ENCODE assay signal across 18 cellular contexts in genomic region chr1:2372551-2373490, GRCh38. TPM values are rescaled to one million over a fixed set of nuclear protein-coding genes. Genes with fewer than 3 reads are reported as not detected.
DNase-seq lines count a peak whose midpoint lies in the region; ATAC-seq, FAIRE-seq and TF ChIP-seq lines count a peak whose summit lies in the region.
"Had no signal": no experiment of that assay in that cellular context is flagged by ENCODE, and none has a peak within 500 bp of the region (broad histone marks: within the 10 kb centered on the region; RNA-seq: fewer than 3 reads in every experiment).

No MANE protein-coding gene starts in this region.

- TF ChIP-seq POLR2A in heart left ventricle (IDR thresholded peaks at IDR 0.05) (no peak), sigmoid colon (IDR thresholded peaks at IDR 0.05) (no peak)

- intact Hi-C loops in heart left ventricle (cut with DNase I) (no loop called here), sigmoid colon (cut with DNase I) (no loop called here)

- no peak overlapping the region for H3K27ac ChIP-seq in heart left ventricle
- H3K27ac ChIP-seq in sigmoid colon: no peak overlapping the region
- H3K27ac ChIP-seq: 22Rv1, ascending aorta, coronary artery, neutrophil had no signal

- no peaks in the 10 kb centered on the region for H3K27me3 ChIP-seq in heart left ventricle
- no peaks in the 10 kb centered on the region for H3K27me3 ChIP-seq in sigmoid colon
- H3K27me3 ChIP-seq: ascending aorta, neutrophil had no signal

- no peak overlapping the region for H3K27ac Mint-ChIP-seq in type B pancreatic cell
- H3K27ac Mint-ChIP-seq: activated T-helper 2 cell treated with anti-CD3 and anti-CD28 coated beads, Interferon-gamma antibody, Interleukin-2, Interleukin-4, amounts not matched to agents 10 μg/mL and 5 μg/mL and 100 μg/mL, durations not matched to agents 14 hours and 24 hours and 36 hours; immature natural killer cell; T-helper 1 cell treated with Interleukin-12 subunit alpha and Interleukin-12 subunit beta and Interleukin-4 antibody, amounts not matched to agents 30 μg/mL and 1 μg/mL, for 36 hours had no signal

- TF ChIP-seq CTCF in heart left ventricle (IDR thresholded peaks at IDR 0.05) (no peak), sigmoid colon (IDR thresholded peaks at IDR 0.05) (no peak), type B pancreatic cell (conservative IDR thresholded peaks at IDR 0.05) (no peak)

- no peaks in the 10 kb centered on the region for H3K9me3 Mint-ChIP-seq in type B pancreatic cell
- H3K9me3 Mint-ChIP-seq: activated T-helper 2 cell treated with anti-CD3 and anti-CD28 coated beads, Interferon-gamma antibody, Interleukin-2, Interleukin-4, amounts not matched to agents 10 μg/mL and 5 μg/mL and 100 μg/mL, durations not matched to agents 14 hours and 24 hours and 36 hours; immature natural killer cell; T-helper 1 cell treated with Interleukin-12 subunit alpha and Interleukin-12 subunit beta and Interleukin-4 antibody, amounts not matched to agents 30 μg/mL and 1 μg/mL, for 36 hours had no signal

- WGBS in heart left ventricle, 4 donors: 92 to 95% (median 94%) methylated on average over 27 to 36 of the region's 36 CpGs
- WGBS in sigmoid colon, 2 donors: 94 to 95% methylated on average over 36 of the region's 36 CpGs

- no peak overlapping the region for H3K4me3 Mint-ChIP-seq in type B pancreatic cell
- H3K4me3 Mint-ChIP-seq: immature natural killer cell; T-helper 1 cell treated with Interleukin-12 subunit alpha and Interleukin-12 subunit beta and Interleukin-4 antibody, amounts not matched to agents 30 μg/mL and 1 μg/mL, for 36 hours had no signal

- H3K4me3 ChIP-seq in heart left ventricle (no peak overlapping the region), sigmoid colon (no peak overlapping the region)
- H3K4me3 ChIP-seq: ascending aorta, coronary artery had no signal

- no peaks in the 10 kb centered on the region for H3K27me3 Mint-ChIP-seq in type B pancreatic cell

- H3K36me3 Mint-ChIP-seq in type B pancreatic cell: peaks cover 8% of the 10 kb centered on the region

- FAIRE-seq in RCC 7860 (lab: Jason Lieb, UNC): no peak

- H3K4me1 ChIP-seq in heart left ventricle (no peaks in the 10 kb centered on the region), sigmoid colon (no peaks in the 10 kb centered on the region)
- H3K4me1 ChIP-seq: ascending aorta had no signal

- TF ChIP-seq EP300 in sigmoid colon (IDR thresholded peaks at IDR 0.05): no peak

- no peaks in the 10 kb centered on the region for H3K9me3 ChIP-seq in heart left ventricle
- no peaks in the 10 kb centered on the region for H3K9me3 ChIP-seq in sigmoid colon
- H3K9me3 ChIP-seq: ascending aorta, neutrophil had no signal

- H3K36me3 ChIP-seq in heart left ventricle (peaks cover 0 to 14% (median 0%) of the 10 kb centered on the region in 9 donors), sigmoid colon (peaks cover 0 to 27% (median 2%) of the 10 kb centered on the region in 4 donors)
- H3K36me3 ChIP-seq: neutrophil had no signal

- peak; percentile 12 for DNase-seq in activated CD8-positive, alpha-beta memory T cell treated with anti-CD3 and anti-CD28 coated beads, Interleukin-2, amount 50 U/mL, for 4 hours
- no peak for DNase-seq in activated CD8-positive, alpha-beta memory T cell treated with anti-CD3 and anti-CD28 coated beads for 24 hours
- DNase-seq in RCC 7860 (ENCODE audit: low spot score): peak; percentile 18
- peak in 3 of 5 donors; percentile 17 to 51 (median 19) for DNase-seq in heart left ventricle
- peak; percentile 50 for DNase-seq in sigmoid colon
- DNase-seq in NCI-H2171 (lab: John Stamatoyannopoulos, UW): no peak
- no peak for DNase-seq in type B pancreatic cell (ENCODE audit: extremely low spot score, unreplicated experiment)
- no peak for DNase-seq in AG08396 (ENCODE audit: low spot score)
- DNase-seq: C1 segment of cervical spinal cord, immature natural killer cell, NCI-H1105 treated with DMSO at 0.1 percent for 48 hours, NCI-H82 had no signal

- ATAC-seq in heart left ventricle: no peak

- H3K4me1 Mint-ChIP-seq in type B pancreatic cell (ENCODE audit: unreplicated experiment): no peaks in the 10 kb centered on the region
- H3K4me1 Mint-ChIP-seq: immature natural killer cell had no signal

RNA-seq across cellular contexts. Expression of gene MORN1, which starts 18.5 kb away (rescaled TPM):
- total RNA-seq in heart left ventricle: 1 to 10 TPM; 2.4 to 8.2 (median 3.8) TPM
- 1 to 10 TPM; 2.2 to 4.0 TPM for polyA plus RNA-seq in heart left ventricle
- total RNA-seq in sigmoid colon: 1 to 10 TPM; 6.2 to 9.1 (median 6.7) TPM
- 1 to 10 TPM; 2.4 to 9.1 (median 2.5) TPM for polyA plus RNA-seq in sigmoid colon
- 17.7 and 27.5 TPM in 2 replicates for total RNA-seq in type B pancreatic cell (ENCODE audit: low replicate concordance)

RNA-seq across cellular contexts. Expression of gene RER1, which starts 18.8 kb away (rescaled TPM):
- 100 to 1,000 TPM in 3 of 9 donors, 10 to 100 TPM in 6; 47.1 to 124 (median 78.3) TPM for total RNA-seq in heart left ventricle
- polyA plus RNA-seq in heart left ventricle: 10 to 100 TPM; 43.3 to 92.4 TPM
- 10 to 100 TPM; 49.0 to 56.2 (median 50.7) TPM for total RNA-seq in sigmoid colon
- polyA plus RNA-seq in sigmoid colon: 100 to 1,000 TPM in 1 of 3 donors, 10 to 100 TPM in 2; 40.8 to 113 (median 52.2) TPM
- 126 and 174 TPM in 2 replicates for total RNA-seq in type B pancreatic cell (ENCODE audit: low replicate concordance)

RNA-seq across cellular contexts. Expression of gene PEX10, which starts 39.5 kb away (rescaled TPM):
- total RNA-seq in heart left ventricle (10 to 100 TPM; 17.2 to 26.5 (median 18.9) TPM), sigmoid colon (10 to 100 TPM; 12.8 to 17.0 (median 15.0) TPM), type B pancreatic cell (ENCODE audit: low replicate concordance) (26.7 and 27.3 TPM in 2 replicates)
- polyA plus RNA-seq in heart left ventricle (10 to 100 TPM; 14.7 to 18.6 TPM), sigmoid colon (10 to 100 TPM in 2 of 3 donors, 1 to 10 TPM in 1; 9.9 to 21.9 (median 12.6) TPM)

Comparison
In these comparisons a context has a peak if more than half of its experiments do, and no peak if none do; other contexts are left out.
1. DNase-seq: peak in activated CD8-positive, alpha-beta memory T cell treated with anti-CD3 and anti-CD28 coated beads, Interleukin-2, amount 50 U/mL, for 4 hours (single experiment), RCC 7860 (single experiment), heart left ventricle (3 of 5) and sigmoid colon (single experiment); none in activated CD8-positive, alpha-beta memory T cell treated with anti-CD3 and anti-CD28 coated beads for 24 hours (single experiment), NCI-H2171 (single experiment), type B pancreatic cell (single experiment) and AG08396 (single experiment).